14 cellular contexts compared by ENCODE assay signal in genomic region chr21:42858185-42858847, GRCh38.
"Had no signal": no experiment of that assay in that cellular context is flagged by ENCODE, and none has a peak within 500 bp of the region (broad histone marks: within the 10 kb centered on the region; RNA-seq: fewer than 3 reads in every experiment).

No MANE protein-coding gene starts in this region.

- DNase-seq: activated CD4-positive, alpha-beta memory T cell treated with anti-CD3 and anti-CD28 coated beads for 36 hours; activated CD4-positive, alpha-beta T cell treated with anti-CD3 and anti-CD28 coated beads for 1 hour; activated effector memory CD4-positive, alpha-beta T cell treated with Interleukin-2 at 50 U/mL for 16 hours; amygdala; dermis blood vessel endothelial cell; hypothalamus; naive B cell had no signal

- H3K27me3 ChIP-seq: neutrophil, tibial nerve had no signal

- H3K4me1 Mint-ChIP-seq: mesothelial cell of epicardium had no signal

- H3K27ac ChIP-seq: neutrophil, tibial nerve had no signal

- H3K9me3 Mint-ChIP-seq: activated CD4-positive, alpha-beta memory T cell treated with anti-CD3 and anti-CD28 coated beads for 36 hours; mesothelial cell of epicardium; naive B cell; stimulated activated memory B cell treated with anti-CD40 and anti-IgM and Interleukin-4, amounts not matched to agents 10 μg/mL and 1 μg/mL and 100 μg/mL, for 72 hours had no signal

- H3K4me1 ChIP-seq: tibial nerve had no signal

- H3K4me2 ChIP-seq: smooth muscle cell had no signal

- H3K27me3 Mint-ChIP-seq: activated CD4-positive, alpha-beta memory T cell treated with anti-CD3 and anti-CD28 coated beads for 36 hours; activated naive CD8-positive, alpha-beta T cell; naive B cell; stimulated activated memory B cell treated with anti-CD40 and anti-IgM and Interleukin-4, amounts not matched to agents 10 μg/mL and 1 μg/mL and 100 μg/mL, for 72 hours had no signal

- H3K4me3 ChIP-seq: smooth muscle cell, tibial nerve had no signal

- H3K27ac Mint-ChIP-seq: activated CD4-positive, alpha-beta memory T cell treated with anti-CD3 and anti-CD28 coated beads for 36 hours; activated naive CD8-positive, alpha-beta T cell; mesothelial cell of epicardium; stimulated activated memory B cell treated with anti-CD40 and anti-IgM and Interleukin-4, amounts not matched to agents 10 μg/mL and 1 μg/mL and 100 μg/mL, for 72 hours had no signal

- ATAC-seq: right cardiac atrium; stimulated activated memory B cell treated with anti-CD40 and anti-IgM and Interleukin-4, amounts not matched to agents 10 μg/mL and 1 μg/mL and 100 μg/mL, for 72 hours had no signal

- H3K9me3 ChIP-seq: neutrophil, tibial nerve had no signal

- H3K4me3 Mint-ChIP-seq: activated CD4-positive, alpha-beta memory T cell treated with anti-CD3 and anti-CD28 coated beads for 36 hours; activated naive CD8-positive, alpha-beta T cell; mesothelial cell of epicardium; naive B cell; stimulated activated memory B cell treated with anti-CD40 and anti-IgM and Interleukin-4, amounts not matched to agents 10 μg/mL and 1 μg/mL and 100 μg/mL, for 72 hours had no signal
